Comparison of ENCODE assay signal across 34 cellular contexts in genomic region chr9:129560849-129561248, GRCh38.
DNase-seq lines count a peak whose midpoint lies in the region; ATAC-seq, FAIRE-seq and TF ChIP-seq lines count a peak whose summit lies in the region.
"Had no signal": no experiment of that assay in that cellular context is flagged by ENCODE, and none has a peak within 500 bp of the region (broad histone marks: within the 10 kb centered on the region; RNA-seq: fewer than 3 reads in every experiment).

No MANE protein-coding gene starts in this region.

- H3K27ac Mint-ChIP-seq in activated T-helper 1 cell treated with anti-CD3 and anti-CD28 coated beads, Interleukin-12 subunit alpha, Interleukin-12 subunit beta, Interleukin-2, Interleukin-4 antibody, amounts not matched to agents 30 ng/mL and 10 ng/mL and 1 ng/mL, durations not matched to agents 14 hours and 24 hours and 36 hours, result peak overlapping the region; percentile 27
- H3K27ac Mint-ChIP-seq: activated CD4-positive, alpha-beta memory T cell treated with anti-CD3 and anti-CD28 coated beads, Interleukin-2, amount 10 ng/mL, durations not matched to agents 7 days and 5 days; activated naive CD4-positive, alpha-beta T cell treated with anti-CD3 and anti-CD28 coated beads, Interleukin-2, amount 50 U/mL, for 24 hours; activated T-helper 2 cell treated with anti-CD3 and anti-CD28 coated beads, Interferon-gamma antibody, Interleukin-2, Interleukin-4, amounts not matched to agents 10 μg/mL and 5 μg/mL and 100 μg/mL, durations not matched to agents 14 hours and 24 hours and 36 hours; B cell; immature natural killer cell; T-helper 2 cell treated with Interferon-gamma antibody and Interleukin-4, amounts not matched to agents 5 μg/mL and 100 μg/mL, for 36 hours had no signal

- H2AFZ ChIP-seq in neuronal stem cell (ENCODE audit: low read length), result no peak overlapping the region
- H2AFZ ChIP-seq: parathyroid adenoma had no signal

- peak overlapping the region; percentile 10 for H2BK120ac ChIP-seq in neuronal stem cell (ENCODE audit: low read depth, low read length)

- H3K9ac ChIP-seq in BLaER1 treated with 17β-estradiol and CSF1 and Interleukin-3, amounts not matched to agents 10 nM and 100 nM, result peak overlapping the region in 1 of 11 experiments; percentile 57; a peak in 1 of 22 replicates
- no peak overlapping the region for H3K9ac ChIP-seq in neuronal stem cell (ENCODE audit: low read depth, low read length, poor library complexity)
- H3K9ac ChIP-seq: parathyroid adenoma had no signal

- no peaks in the 10 kb centered on the region for H3K36me3 Mint-ChIP-seq in activated T-helper 1 cell treated with anti-CD3 and anti-CD28 coated beads, Interleukin-12 subunit alpha, Interleukin-12 subunit beta, Interleukin-2, Interleukin-4 antibody, amounts not matched to agents 30 ng/mL and 10 ng/mL and 1 ng/mL, durations not matched to agents 14 hours and 24 hours and 36 hours (ENCODE audit: low read depth)
- H3K36me3 Mint-ChIP-seq: activated naive CD4-positive, alpha-beta T cell treated with anti-CD3 and anti-CD28 coated beads, Interleukin-2, amount 50 U/mL, for 24 hours; CD8-positive, alpha-beta memory T cell; immature natural killer cell; naive thymus-derived CD4-positive, alpha-beta T cell had no signal

- peak overlapping the region; percentile 59 for H2BK15ac ChIP-seq in neuronal stem cell (ENCODE audit: low read length)

- no peak overlapping the region for H3K14ac ChIP-seq in neuronal stem cell (ENCODE audit: low read length)

- H3K27ac ChIP-seq in BLaER1 treated with 17β-estradiol and CSF1 and Interleukin-3, amounts not matched to agents 10 nM and 100 nM, result no peak overlapping the region
- no peak overlapping the region for H3K27ac ChIP-seq in neuronal stem cell (replicated peaks; ENCODE audit: low read length)
- H3K27ac ChIP-seq: colonic mucosa, left lung, parathyroid adenoma, vagina had no signal

- H3K4ac ChIP-seq in neuronal stem cell (ENCODE audit: low read length), result peak overlapping the region; percentile 38

- H3K9me3 ChIP-seq in BLaER1 treated with 17β-estradiol and CSF1 and Interleukin-3, amounts not matched to agents 10 nM and 100 nM (replicated peaks in 1 of 11), result no peaks in the 10 kb centered on the region
- H3K9me3 ChIP-seq in neuronal stem cell (replicated peaks in 1 of 2; ENCODE audit: control insufficient read depth in 2 of 2, insufficient read depth in 1 of 2, low read depth in 1 of 2, low read length in 2 of 2), result no peaks in the 10 kb centered on the region
- H3K9me3 ChIP-seq: colonic mucosa, left lung, vagina had no signal

- peaks cover 3% of the 10 kb centered on the region for H3K27me3 Mint-ChIP-seq in activated T-helper 1 cell treated with anti-CD3 and anti-CD28 coated beads, Interleukin-12 subunit alpha, Interleukin-12 subunit beta, Interleukin-2, Interleukin-4 antibody, amounts not matched to agents 30 ng/mL and 10 ng/mL and 1 ng/mL, durations not matched to agents 14 hours and 24 hours and 36 hours (ENCODE audit: insufficient read depth)
- H3K27me3 Mint-ChIP-seq: activated naive CD4-positive, alpha-beta T cell treated with anti-CD3 and anti-CD28 coated beads, Interleukin-2, amount 50 U/mL, for 24 hours had no signal

- no peaks in the 10 kb centered on the region for H3K4me1 Mint-ChIP-seq in activated T-helper 1 cell treated with anti-CD3 and anti-CD28 coated beads, Interleukin-12 subunit alpha, Interleukin-12 subunit beta, Interleukin-2, Interleukin-4 antibody, amounts not matched to agents 30 ng/mL and 10 ng/mL and 1 ng/mL, durations not matched to agents 14 hours and 24 hours and 36 hours (ENCODE audit: low read depth)
- H3K4me1 Mint-ChIP-seq: activated CD4-positive, alpha-beta memory T cell treated with anti-CD3 and anti-CD28 coated beads, Interleukin-2, amount 10 ng/mL, durations not matched to agents 7 days and 5 days; activated naive CD4-positive, alpha-beta T cell treated with anti-CD3 and anti-CD28 coated beads, Interleukin-2, amount 50 U/mL, for 24 hours; B cell; CD8-positive, alpha-beta memory T cell; immature natural killer cell; naive thymus-derived CD4-positive, alpha-beta T cell had no signal

- peaks cover 3% of the 10 kb centered on the region for H3K79me1 ChIP-seq in neuronal stem cell (ENCODE audit: low read depth, low read length)

- H3K23ac ChIP-seq in neuronal stem cell (ENCODE audit: low read depth, low read length, poor library complexity), result no peak overlapping the region

- H3K4me1 ChIP-seq in BLaER1 treated with 17β-estradiol and CSF1 and Interleukin-3, amounts not matched to agents 10 nM and 100 nM, result peaks cover 35 to 69% (median 61%) of the 10 kb centered on the region in 10 experiments
- peaks cover 41 to 55% of the 10 kb centered on the region in 2 donors for H3K4me1 ChIP-seq in neuronal stem cell (ENCODE audit: control insufficient read depth in 2 of 2, insufficient read depth in 1 of 2, low read depth in 1 of 2, low read length in 2 of 2)
- H3K4me1 ChIP-seq: colonic mucosa had no signal

- peak overlapping the region in 10 of 11 experiments; percentile 57 to 92 (median 77); a peak in 15 of 22 replicates for H3K4me2 ChIP-seq in BLaER1 treated with 17β-estradiol and CSF1 and Interleukin-3, amounts not matched to agents 10 nM and 100 nM
- H3K4me2 ChIP-seq in neuronal stem cell (ENCODE audit: insufficient read depth, low read length, poor library complexity, severe bottlenecking), result no peak overlapping the region
- H3K4me2 ChIP-seq: smooth muscle cell had no signal

- H3K4me3 ChIP-seq in BLaER1 treated with 17β-estradiol and CSF1 and Interleukin-3, amounts not matched to agents 10 nM and 100 nM, result no peak overlapping the region
- no peak overlapping the region for H3K4me3 ChIP-seq in neuronal stem cell (ENCODE audit: low read length in 2 of 2)
- H3K4me3 ChIP-seq: colonic mucosa, left lung, smooth muscle cell, vagina had no signal

- no peak overlapping the region for H2BK12ac ChIP-seq in neuronal stem cell (ENCODE audit: low read length)

- peak overlapping the region; percentile 55 for H3K18ac ChIP-seq in neuronal stem cell (ENCODE audit: low read length)

- ATAC-seq in left lobe of liver (peak; percentile 56), HG03354 (IDR thresholded peaks at IDR 0.05; ENCODE audit: poor library complexity, severe bottlenecking, unreplicated experiment) (no peak)
- ATAC-seq: naive thymus-derived CD4-positive, alpha-beta T cell; stimulated activated naive CD8-positive, alpha-beta T cell treated with anti-CD3 and anti-CD28 coated beads, Interleukin-15, Interleukin-2, amounts not matched to agents 100 U/mL and 50 U/mL, for 24 hours had no signal

- H3K27me3 ChIP-seq in BLaER1 treated with 17β-estradiol and CSF1 and Interleukin-3, amounts not matched to agents 10 nM and 100 nM, result no peaks in the 10 kb centered on the region; a peak in 1 of 22 replicates
- peaks cover 0 to 2% (median 0%) of the 10 kb centered on the region in 3 experiments for H3K27me3 ChIP-seq in neuronal stem cell (ENCODE audit: control insufficient read depth in 3 of 3, insufficient read depth in 3 of 3, low read depth in 1 of 3, low read length in 3 of 3)
- H3K27me3 ChIP-seq: colonic mucosa, left lung, vagina had no signal

- DNase-seq in activated T-helper 1 cell treated with anti-CD3 and anti-CD28 coated beads, Interleukin-12 subunit alpha, Interleukin-12 subunit beta, Interleukin-2, Interleukin-4 antibody, amounts not matched to agents 30 ng/mL and 10 ng/mL and 1 ng/mL, durations not matched to agents 14 hours and 24 hours and 36 hours (ENCODE audit: low spot score), result no peak
- DNase-seq in left lobe of liver (ENCODE audit: low spot score) (peak; percentile 93), neuronal stem cell (ENCODE audit: low spot score) (no peak), D721Med (ENCODE audit: insufficient read length, low spot score) (no peak), NOMO-1 treated with DMSO at 0.1 percent for 48 hours (lab: John Stamatoyannopoulos, UW; ENCODE audit: unreplicated experiment) (no peak)
- no peak for DNase-seq in stimulated activated CD4-positive, alpha-beta T cell treated with anti-CD3 and anti-CD28 coated beads, Interleukin-15, amount 100 ng/mL, for 24 hours
- DNase-seq: ACHN; activated CD4-positive, alpha-beta memory T cell treated with anti-CD3 and anti-CD28 coated beads, Interleukin-2, amount 10 ng/mL, durations not matched to agents 7 days and 5 days; activated CD4-positive, alpha-beta T cell treated with anti-CD3 and anti-CD28 coated beads for 1 hour; anterior cingulate cortex; colonic mucosa; DMS53; effector CD4-positive, alpha-beta T cell; immature natural killer cell; naive thymus-derived CD4-positive, alpha-beta T cell; NCI-H1436; NCI-H345; NCI-H69; stimulated activated CD4-positive, alpha-beta T cell treated with anti-CD3 and anti-CD28 coated beads, Interleukin-1b, Interleukin-23, amount 100 ng/mL, for 48 hours; stimulated activated naive CD8-positive, alpha-beta T cell treated with anti-CD3 and anti-CD28 coated beads, Interleukin-15, Interleukin-2, amounts not matched to agents 100 U/mL and 50 U/mL, for 24 hours had no signal

- H4K20me1 ChIP-seq in BLaER1 treated with 17β-estradiol and CSF1 and Interleukin-3, amounts not matched to agents 10 nM and 100 nM, result no peaks in the 10 kb centered on the region

- peak overlapping the region; percentile 68 for H2AK5ac ChIP-seq in neuronal stem cell (ENCODE audit: low read depth, low read length)

- peak overlapping the region; percentile 11 for H4K91ac ChIP-seq in neuronal stem cell (ENCODE audit: low read depth, low read length, poor library complexity)

- no peaks in the 10 kb centered on the region for H3K36me3 ChIP-seq in BLaER1 treated with 17β-estradiol and CSF1 and Interleukin-3, amounts not matched to agents 10 nM and 100 nM
- no peaks in the 10 kb centered on the region for H3K36me3 ChIP-seq in neuronal stem cell (replicated peaks in 1 of 2; ENCODE audit: control insufficient read depth in 2 of 2, insufficient read depth in 2 of 2, low read length in 2 of 2)
- H3K36me3 ChIP-seq: colonic mucosa, left lung, vagina had no signal

- no peak overlapping the region for H3K4me3 Mint-ChIP-seq in activated T-helper 1 cell treated with anti-CD3 and anti-CD28 coated beads, Interleukin-12 subunit alpha, Interleukin-12 subunit beta, Interleukin-2, Interleukin-4 antibody, amounts not matched to agents 30 ng/mL and 10 ng/mL and 1 ng/mL, durations not matched to agents 14 hours and 24 hours and 36 hours
- H3K4me3 Mint-ChIP-seq: activated CD4-positive, alpha-beta memory T cell treated with anti-CD3 and anti-CD28 coated beads, Interleukin-2, amount 10 ng/mL, durations not matched to agents 7 days and 5 days; activated naive CD4-positive, alpha-beta T cell treated with anti-CD3 and anti-CD28 coated beads, Interleukin-2, amount 50 U/mL, for 24 hours; B cell; CD8-positive, alpha-beta memory T cell; immature natural killer cell; naive thymus-derived CD4-positive, alpha-beta T cell; T-helper 2 cell treated with Interferon-gamma antibody and Interleukin-4, amounts not matched to agents 5 μg/mL and 100 μg/mL, for 36 hours had no signal

- no peaks in the 10 kb centered on the region for H3K9me3 Mint-ChIP-seq in activated T-helper 1 cell treated with anti-CD3 and anti-CD28 coated beads, Interleukin-12 subunit alpha, Interleukin-12 subunit beta, Interleukin-2, Interleukin-4 antibody, amounts not matched to agents 30 ng/mL and 10 ng/mL and 1 ng/mL, durations not matched to agents 14 hours and 24 hours and 36 hours
- H3K9me3 Mint-ChIP-seq: activated CD4-positive, alpha-beta memory T cell treated with anti-CD3 and anti-CD28 coated beads, Interleukin-2, amount 10 ng/mL, durations not matched to agents 7 days and 5 days; activated naive CD4-positive, alpha-beta T cell treated with anti-CD3 and anti-CD28 coated beads, Interleukin-2, amount 50 U/mL, for 24 hours; activated T-helper 2 cell treated with anti-CD3 and anti-CD28 coated beads, Interferon-gamma antibody, Interleukin-2, Interleukin-4, amounts not matched to agents 10 μg/mL and 5 μg/mL and 100 μg/mL, durations not matched to agents 14 hours and 24 hours and 36 hours; CD8-positive, alpha-beta memory T cell; immature natural killer cell; naive thymus-derived CD4-positive, alpha-beta T cell; T-helper 2 cell treated with Interferon-gamma antibody and Interleukin-4, amounts not matched to agents 5 μg/mL and 100 μg/mL, for 36 hours had no signal

- peak overlapping the region; percentile 21 for H2BK5ac ChIP-seq in neuronal stem cell (ENCODE audit: low read length)

- no CpG with 5 or more reads among the region's 13 CpGs for WGBS in neuronal stem cell (ENCODE audit: extremely low coverage in 2 of 2, insufficient read length in 2 of 2, insufficient replicate concordance in 1 of 2), 2 donors

- no peak for FAIRE-seq in D721Med (lab: Jason Lieb, UNC)
- FAIRE-seq: bronchial epithelial cell, GM12892, H54 had no signal

- no peak for TF ChIP-seq CTCF in D721Med (IDR thresholded peaks at IDR 0.05; ENCODE audit: insufficient read depth, missing control alignments)

- intact Hi-C loops in activated T-helper 1 cell treated with anti-CD3 and anti-CD28 coated beads, Interleukin-12 subunit alpha, Interleukin-12 subunit beta, Interleukin-2, Interleukin-4 antibody, amounts not matched to agents 30 ng/mL and 10 ng/mL and 1 ng/mL, durations not matched to agents 14 hours and 24 hours and 36 hours (cut with micrococcal nuclease), result no loop called here

- H4K8ac ChIP-seq in neuronal stem cell (ENCODE audit: low read depth, low read length), result no peak overlapping the region
